17 cellular contexts compared by ENCODE assay signal in the genomic region with DNA sequence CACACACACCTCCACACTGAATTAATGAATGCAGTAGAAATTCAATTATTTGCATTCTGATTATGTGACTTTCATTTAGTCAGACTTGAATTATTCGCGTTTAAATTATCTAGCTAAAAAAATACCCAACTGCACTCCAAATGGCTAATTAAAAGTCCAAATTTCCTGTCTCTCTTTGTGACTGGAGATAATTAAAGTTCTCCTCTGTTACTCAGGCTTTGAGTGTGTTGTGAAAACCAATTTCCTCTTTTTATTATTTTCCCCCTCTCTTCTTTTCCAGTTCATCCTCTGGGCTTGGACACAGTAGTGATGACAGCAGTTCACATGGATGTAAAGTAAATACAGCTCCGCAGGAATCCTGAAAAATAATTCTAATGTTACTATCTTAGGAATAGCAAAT.
DNase-seq lines count a peak whose midpoint lies in the region; ATAC-seq, FAIRE-seq and TF ChIP-seq lines count a peak whose summit lies in the region.
"Had no signal": no experiment of that assay in that cellular context is flagged by ENCODE, and none has a peak within 500 bp of the region (broad histone marks: within the 10 kb centered on the region; RNA-seq: fewer than 3 reads in every experiment).

No MANE protein-coding gene starts in this region.

- TF ChIP-seq POLR2A in right lobe of liver (IDR thresholded peaks at IDR 0.05) = no peak
- TF ChIP-seq POLR2A in HepG2 (IDR thresholded peaks at IDR 0.05; ENCODE audit: insufficient read depth in 1 of 2, low read depth in 2 of 2, low read length in 2 of 2) = no peak

- POLR2A ChIA-PET in HepG2 (lab: Yijun Ruan, JAX) = no interaction called here

- H3K4me3 ChIP-seq in right lobe of liver = no peak overlapping the region
- H3K4me3 ChIP-seq in HepG2 (replicated peaks in 1 of 3; ENCODE audit: insufficient read depth in 1 of 3, low read depth in 2 of 3, low read length in 3 of 3) = no peak overlapping the region
- no peak overlapping the region for H3K4me3 ChIP-seq in left lung
- H3K4me3 ChIP-seq in upper lobe of right lung = no peak overlapping the region
- H3K4me3 ChIP-seq: GM12878, K562, PC-9, SJCRH30 had no signal

- H3K27me3 ChIP-seq in right lobe of liver (no peaks in the 10 kb centered on the region), HepG2 (ENCODE audit: control insufficient read depth in 1 of 2, insufficient read depth in 2 of 2, low read length in 2 of 2) (no peaks in the 10 kb centered on the region), left lung (peaks cover 35 to 81% of the 10 kb centered on the region in 2 donors), upper lobe of right lung (peaks cover 39% of the 10 kb centered on the region)

- BruUV-seq in HepG2 (replicated peaks; lab: Mats Ljungman, UMichigan) = no TSS peak

- H3K4me1 ChIP-seq in right lobe of liver (peaks cover 0 to 23% (median 9%) of the 10 kb centered on the region in 4 donors), HepG2 (ENCODE audit: insufficient read depth, low read length) (peaks cover 9% of the 10 kb centered on the region), left lung (peaks cover 0 to 48% of the 10 kb centered on the region in 2 donors), upper lobe of right lung (peaks cover 16% of the 10 kb centered on the region)
- H3K4me1 ChIP-seq: SJCRH30 had no signal

- H3K36me3 ChIP-seq in right lobe of liver (no peaks in the 10 kb centered on the region), HepG2 (replicated peaks in 1 of 2; ENCODE audit: control insufficient read depth in 1 of 2, insufficient read depth in 2 of 2, low read length in 2 of 2) (peaks cover 0 to 19% of the 10 kb centered on the region in 2 experiments; a peak in 2 of 5 replicates), left lung (peaks cover 0 to 28% of the 10 kb centered on the region in 2 donors), upper lobe of right lung (no peaks in the 10 kb centered on the region)
- H3K36me3 ChIP-seq: SJCRH30 had no signal

- TF ChIP-seq RAD21 in HepG2 (CRISPR knock-in tag; IDR thresholded peaks at IDR 0.05) = no peak

- no peaks in the 10 kb centered on the region for H3K79me2 ChIP-seq in HepG2 (ENCODE audit: insufficient read depth, low read length)

- WGBS in right lobe of liver (ENCODE audit: insufficient coverage, low coverage, low lambda C conversion rate, missing lambda C conversion rate) = 38% methylated on average over 3 of the region's 3 CpGs
- 97% methylated on average over 3 of the region's 3 CpGs for WGBS in HepG2 (ENCODE audit: low lambda C conversion rate)

- CTCF ChIA-PET in HepG2 (lab: Yijun Ruan, JAX; ENCODE audit: low intra/inter-chr PET ratio, low total read pairs) = interaction anchor here (1.2 kb wide), 1 partner anchor 296 kb away, joined by 3 read pairs; no protein-coding TSS in a partner anchor

- peak overlapping the region in 2 of 3 donors; percentile 1 to 57 for H3K27ac ChIP-seq in right lobe of liver
- no peak overlapping the region for H3K27ac ChIP-seq in HepG2 (ENCODE audit: extremely low read length, insufficient read depth, low read length)
- peak overlapping the region; percentile 11 to 85 for H3K27ac ChIP-seq in left lung
- H3K27ac ChIP-seq in upper lobe of right lung = peak overlapping the region; percentile 80
- H3K27ac ChIP-seq: PC-9, SJCRH30 had no signal

- H4K20me1 ChIP-seq in HepG2 (ENCODE audit: insufficient read depth, low read length) = no peaks in the 10 kb centered on the region

- no peak for TF ChIP-seq EP300 in HepG2 (IDR thresholded peaks at IDR 0.05; ENCODE audit: low read depth in 2 of 2, low read length in 2 of 2)
- TF ChIP-seq EP300 in HepG2 (CRISPR knock-in tag; IDR thresholded peaks at IDR 0.05; ENCODE audit: borderline replicate concordance) = no peak

- peak in 1 of 4 donors; percentile 2 for ATAC-seq in right lobe of liver
- ATAC-seq in HepG2 = no peak
- ATAC-seq in left lung = no peak
- ATAC-seq in upper lobe of right lung = no peak
- no peak for ATAC-seq in HG02623 (IDR thresholded peaks at IDR 0.05; ENCODE audit: unreplicated experiment)
- ATAC-seq: GM12878, K562, T-helper 17 cell had no signal

- no peaks in the 10 kb centered on the region for H3K9me3 ChIP-seq in right lobe of liver
- H3K9me3 ChIP-seq in HepG2 (ENCODE audit: low read length) = no peaks in the 10 kb centered on the region
- no peaks in the 10 kb centered on the region for H3K9me3 ChIP-seq in left lung
- no peaks in the 10 kb centered on the region for H3K9me3 ChIP-seq in upper lobe of right lung
- H3K9me3 ChIP-seq: SJCRH30 had no signal

- no peak for FAIRE-seq in HepG2 (lab: Jason Lieb, UNC)
- FAIRE-seq: GM12878, K562 had no signal

- H2AFZ ChIP-seq in HepG2 (ENCODE audit: low read length) = no peak overlapping the region
- H2AFZ ChIP-seq: PC-9 had no signal

- intact Hi-C loops in right lobe of liver (cut with DNase I) = loop anchor here in 1 of 2 donors (10.0 kb wide), 2 partner anchors 293 to 783 kb away; a partner anchor contains a TSS
- intact Hi-C loops in HepG2 (cut with micrococcal nuclease; ENCODE audit: unreplicated experiment) = no loop called here
- intact Hi-C loops in left lung (cut with DNase I) = loop anchor here in 1 of 2 donors (5.0 kb wide), 2 partner anchors 295 to 790 kb away; no protein-coding TSS in a partner anchor
- intact Hi-C loops in upper lobe of right lung (cut with DNase I) = loop anchor here (5.0 kb wide), 1 partner anchor 785 kb away; a partner anchor contains a TSS

- no peak overlapping the region for H3K9ac ChIP-seq in HepG2 (ENCODE audit: insufficient read depth, low read depth, low read length)

- DNase-seq in right lobe of liver (no peak), HepG2 (ENCODE audit: low spot score) (no peak), NCI-H748 (lab: John Stamatoyannopoulos, UW; ENCODE audit: unreplicated experiment) (peak; percentile 76), left lung (no peak), upper lobe of right lung (no peak), NK-92 (lab: John Stamatoyannopoulos, UW; ENCODE audit: unreplicated experiment) (no peak), NCI-H524 (lab: John Stamatoyannopoulos, UW) (no peak)
- DNase-seq: CD4-positive, CD25-positive, alpha-beta regulatory T cell; HCEC 1CT; NCI-H2171; NCI-H510A; PC-9; SJCRH30; T-helper 17 cell had no signal

- TF ChIP-seq CTCF in right lobe of liver (IDR thresholded peaks at IDR 0.05) = no peak
- no peak for TF ChIP-seq CTCF in HepG2 (CRISPR knock-in tag; IDR thresholded peaks at IDR 0.05)
- TF ChIP-seq CTCF in left lung (IDR thresholded peaks at IDR 0.05) = no peak
- no peak for TF ChIP-seq CTCF in upper lobe of right lung (IDR thresholded peaks at IDR 0.05)

- in situ Hi-C loops in HepG2 (cut with HindIII; ENCODE audit: extremely low pct_ligation_motif_present, low pct_unique_long_range_greater_than_20kb) = no loop called here

- H3K4me2 ChIP-seq in HepG2 (ENCODE audit: low read depth, low read length) = no peak overlapping the region
- H3K4me2 ChIP-seq: PC-9 had no signal

TF ChIP-seq in HepG2, 621 proteins besides CTCF, POLR2A, EP300 and RAD21 (continues in another document):
- TF ChIP-seq, protein P1, sequence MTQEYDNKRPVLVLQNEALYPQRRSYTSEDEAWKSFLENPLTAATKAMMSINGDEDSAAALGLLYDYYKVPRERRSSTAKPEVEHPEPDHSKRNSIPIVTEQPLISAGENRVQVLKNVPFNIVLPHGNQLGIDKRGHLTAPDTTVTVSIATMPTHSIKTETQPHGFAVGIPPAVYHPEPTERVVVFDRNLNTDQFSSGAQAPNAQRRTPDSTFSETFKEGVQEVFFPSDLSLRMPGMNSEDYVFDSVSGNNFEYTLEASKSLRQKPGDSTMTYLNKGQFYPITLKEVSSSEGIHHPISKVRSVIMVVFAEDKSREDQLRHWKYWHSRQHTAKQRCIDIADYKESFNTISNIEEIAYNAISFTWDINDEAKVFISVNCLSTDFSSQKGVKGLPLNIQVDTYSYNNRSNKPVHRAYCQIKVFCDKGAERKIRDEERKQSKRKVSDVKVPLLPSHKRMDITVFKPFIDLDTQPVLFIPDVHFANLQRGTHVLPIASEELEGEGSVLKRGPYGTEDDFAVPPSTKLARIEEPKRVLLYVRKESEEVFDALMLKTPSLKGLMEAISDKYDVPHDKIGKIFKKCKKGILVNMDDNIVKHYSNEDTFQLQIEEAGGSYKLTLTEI (CRISPR knock-in tag; conservative IDR thresholded peaks at IDR 0.05) = no peak
- TF ChIP-seq BRCA1 (CRISPR knock-in tag; IDR thresholded peaks at IDR 0.05) (no peak), PAF1 (CRISPR knock-in tag; IDR thresholded peaks at IDR 0.05) (no peak), ZBTB20 (CRISPR knock-in tag; IDR thresholded peaks at IDR 0.05; ENCODE audit: borderline replicate concordance, low read depth) (no peak), ZNF614 (CRISPR knock-in tag; IDR thresholded peaks at IDR 0.05; ENCODE audit: borderline replicate concordance) (no peak), IKZF4 (CRISPR knock-in tag; IDR thresholded peaks at IDR 0.05; ENCODE audit: borderline replicate concordance, low read depth, not compliant biosample characterization) (no peak), ZNF878 (CRISPR knock-in tag; IDR thresholded peaks at IDR 0.05) (no peak)
- TF ChIP-seq, protein P2, sequence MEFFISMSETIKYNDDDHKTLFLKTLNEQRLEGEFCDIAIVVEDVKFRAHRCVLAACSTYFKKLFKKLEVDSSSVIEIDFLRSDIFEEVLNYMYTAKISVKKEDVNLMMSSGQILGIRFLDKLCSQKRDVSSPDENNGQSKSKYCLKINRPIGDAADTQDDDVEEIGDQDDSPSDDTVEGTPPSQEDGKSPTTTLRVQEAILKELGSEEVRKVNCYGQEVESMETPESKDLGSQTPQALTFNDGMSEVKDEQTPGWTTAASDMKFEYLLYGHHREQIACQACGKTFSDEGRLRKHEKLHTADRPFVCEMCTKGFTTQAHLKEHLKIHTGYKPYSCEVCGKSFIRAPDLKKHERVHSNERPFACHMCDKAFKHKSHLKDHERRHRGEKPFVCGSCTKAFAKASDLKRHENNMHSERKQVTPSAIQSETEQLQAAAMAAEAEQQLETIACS (CRISPR knock-in tag; IDR thresholded peaks at IDR 0.05) = no peak
